In the genomic region with DNA sequence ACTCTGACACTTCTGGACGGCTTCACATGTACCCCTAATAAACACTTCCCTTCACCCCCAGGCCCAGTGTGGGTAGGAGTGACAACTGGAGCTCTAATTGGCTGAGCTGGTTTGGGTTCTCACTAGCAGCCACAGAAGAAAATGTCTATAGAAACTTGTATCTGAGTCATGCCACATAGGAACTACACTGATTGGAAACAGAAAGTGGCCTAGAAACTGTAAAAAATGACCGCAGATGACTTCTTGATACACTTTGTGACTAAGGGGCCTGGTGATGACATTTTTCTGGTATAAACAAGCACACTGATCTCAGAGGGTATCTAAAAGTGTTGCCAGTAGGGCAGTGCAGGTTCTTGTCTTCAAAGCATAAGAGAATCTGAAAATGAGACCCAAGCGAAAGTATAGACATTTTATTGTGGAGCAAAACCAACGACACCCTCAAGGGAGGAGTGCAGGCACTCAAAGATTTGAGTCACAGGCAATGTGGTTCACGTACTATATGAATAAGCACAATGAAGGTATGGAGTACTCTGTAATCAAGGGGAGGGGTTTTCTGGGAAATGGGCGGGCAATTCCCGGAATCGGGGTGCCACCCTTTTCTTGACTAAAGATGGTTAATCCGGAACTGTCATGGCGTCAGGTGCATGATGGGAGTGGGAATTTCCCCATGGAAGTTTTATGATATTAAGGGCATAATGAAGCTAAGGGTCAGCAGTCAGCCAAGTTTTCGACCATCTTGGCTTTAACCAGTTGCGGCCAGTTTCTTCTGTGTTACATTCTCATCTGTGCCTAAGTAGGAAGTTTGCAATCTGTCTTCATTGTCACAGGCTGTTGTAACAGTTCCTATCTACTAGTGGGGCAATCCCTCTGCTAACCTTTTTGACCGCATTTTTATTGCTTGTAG, we compare ENCODE assay signal across 8 cellular contexts. TPM values are rescaled to one million over a fixed set of nuclear protein-coding genes. Genes with fewer than 3 reads are reported as not detected.
DNase-seq lines count a peak whose midpoint lies in the region; ATAC-seq lines count a peak whose summit lies in the region.

A gene with protein sequence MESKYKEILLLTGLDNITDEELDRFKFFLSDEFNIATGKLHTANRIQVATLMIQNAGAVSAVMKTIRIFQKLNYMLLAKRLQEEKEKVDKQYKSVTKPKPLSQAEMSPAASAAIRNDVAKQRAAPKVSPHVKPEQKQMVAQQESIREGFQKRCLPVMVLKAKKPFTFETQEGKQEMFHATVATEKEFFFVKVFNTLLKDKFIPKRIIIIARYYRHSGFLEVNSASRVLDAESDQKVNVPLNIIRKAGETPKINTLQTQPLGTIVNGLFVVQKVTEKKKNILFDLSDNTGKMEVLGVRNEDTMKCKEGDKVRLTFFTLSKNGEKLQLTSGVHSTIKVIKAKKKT (minus strand): TSS at position 14 of the 904 bp plus-strand sequence. CDS start 3,267 bp downstream, outside the sequence.

- peak within 1 kb of the TSS; percentile 91 for H3K27ac Mint-ChIP-seq in activated naive CD8-positive, alpha-beta T cell treated with anti-CD3 and anti-CD28 coated beads, Interleukin-2, amount 10 ng/mL, durations not matched to agents 7 days and 5 days

- H3K27me3 Mint-ChIP-seq in activated naive CD8-positive, alpha-beta T cell treated with anti-CD3 and anti-CD28 coated beads, Interleukin-2, amount 10 ng/mL, durations not matched to agents 7 days and 5 days: peaks cover 11% of the 10 kb centered on the region

- POLR2A ChIA-PET in activated naive CD8-positive, alpha-beta T cell treated with anti-CD3 and anti-CD28 coated beads, Interleukin-2, amount 10 ng/mL, durations not matched to agents 7 days and 5 days (lab: Charles Lee): interaction anchor here (0.9 to 1.5 kb wide), 5 partner anchors 9 to 67 kb away, joined by 3 to 19 read pairs (median 4); a partner anchor contains a TSS

- H3K4me3 Mint-ChIP-seq in activated naive CD8-positive, alpha-beta T cell treated with anti-CD3 and anti-CD28 coated beads, Interleukin-2, amount 10 ng/mL, durations not matched to agents 7 days and 5 days: peak within 1 kb of the TSS; percentile 76

- peak; percentile 78 for ATAC-seq in HG03103 (IDR thresholded peaks at IDR 0.05; ENCODE audit: low read depth, unreplicated experiment)
- ATAC-seq in activated naive CD8-positive, alpha-beta T cell treated with anti-CD3 and anti-CD28 coated beads, Interleukin-2, amount 10 ng/mL, durations not matched to agents 7 days and 5 days (ENCODE audit: low read depth): peak; percentile 88

- peaks cover 9% of the 10 kb centered on the region for H3K4me1 Mint-ChIP-seq in activated naive CD8-positive, alpha-beta T cell treated with anti-CD3 and anti-CD28 coated beads, Interleukin-2, amount 10 ng/mL, durations not matched to agents 7 days and 5 days

- DNase-seq in GM19238 (ENCODE audit: insufficient read length, low spot score): peak; percentile 35
- DNase-seq in activated naive CD8-positive, alpha-beta T cell treated with anti-CD3 and anti-CD28 coated beads, Interleukin-2, amount 10 ng/mL, durations not matched to agents 7 days and 5 days: peak; percentile 82
- peak; percentile 86 to 95 for DNase-seq in stimulated activated CD4-positive, alpha-beta T cell treated with anti-CD3 and anti-CD28 coated beads, Interleukin-15, amount 100 ng/mL, for 1 hour (ENCODE audit: low read depth in 1 of 2, low spot score in 1 of 2)
- DNase-seq in NCI-H774 (lab: John Stamatoyannopoulos, UW): no peak
- DNase-seq in G401 (ENCODE audit: low spot score): no peak
- DNase-seq in iPS-NIHi7 (ENCODE audit: extremely low spot score): no peak

- in situ Hi-C loops in G401 (cut with HindIII; ENCODE audit: low sequenced_read_pairs): no loop called here

- H3K36me3 Mint-ChIP-seq in activated naive CD8-positive, alpha-beta T cell treated with anti-CD3 and anti-CD28 coated beads, Interleukin-2, amount 10 ng/mL, durations not matched to agents 7 days and 5 days: no peaks in the 10 kb centered on the region

- intact Hi-C loops in T-helper 1 cell treated with Interleukin-12 subunit alpha and Interleukin-12 subunit beta and Interleukin-4 antibody, amounts not matched to agents 30 ng/mL and 1 ng/mL, for 36 hours (cut with micrococcal nuclease): loop anchor here (1.0 to 10.0 kb wide), 13 partner anchors 12 to 1942 kb away; a partner anchor contains a TSS

- no peaks in the 10 kb centered on the region for H3K9me3 Mint-ChIP-seq in activated naive CD8-positive, alpha-beta T cell treated with anti-CD3 and anti-CD28 coated beads, Interleukin-2, amount 10 ng/mL, durations not matched to agents 7 days and 5 days

RNA-seq across cellular contexts. Expression of the gene that starts here (rescaled TPM):
- 11.6 and 13.8 TPM in 2 replicates for total RNA-seq in T-helper 1 cell treated with Interleukin-12 subunit alpha and Interleukin-12 subunit beta and Interleukin-4 antibody, amounts not matched to agents 30 ng/mL and 1 ng/mL, for 36 hours
- total RNA-seq in activated naive CD8-positive, alpha-beta T cell treated with anti-CD3 and anti-CD28 coated beads, Interleukin-2, amount 10 ng/mL, durations not matched to agents 7 days and 5 days: 1 to 10 TPM; 3.0 to 4.4 TPM
- total RNA-seq in G401 (2014; rRNA removed; shearing (Covaris generic)): not detected in 2 replicates

Comparison
In these comparisons a context has a peak if more than half of its experiments do, and no peak if none do; other contexts are left out.
1. DNase-seq: peak in GM19238 (single experiment), activated naive CD8-positive, alpha-beta T cell treated with anti-CD3 and anti-CD28 coated beads, Interleukin-2, amount 10 ng/mL, durations not matched to agents 7 days and 5 days (single experiment) and stimulated activated CD4-positive, alpha-beta T cell treated with anti-CD3 and anti-CD28 coated beads, Interleukin-15, amount 100 ng/mL, for 1 hour (2 of 2); none in NCI-H774 (single experiment), G401 (single experiment) and iPS-NIHi7 (single experiment).